In genomic region chr10:113518816-113519591, GRCh38 we compare ENCODE assay signal across 27 cellular contexts. TPM values are rescaled to one million over a fixed set of nuclear protein-coding genes. Genes with fewer than 3 reads are reported as not detected.
"Had no signal": no experiment of that assay in that cellular context is flagged by ENCODE, and none has a peak within 500 bp of the region (broad histone marks: within the 10 kb centered on the region; RNA-seq: fewer than 3 reads in every experiment).

No MANE protein-coding gene starts in this region.

- H3K27ac ChIP-seq: cardiac muscle cell, gastrocnemius medialis, left ventricle myocardium inferior, parathyroid adenoma had no signal

- H3K36me3 ChIP-seq: cardiac muscle cell, gastrocnemius medialis, left ventricle myocardium inferior, tibial artery had no signal

- ATAC-seq: activated T-cell treated with anti-CD3 and anti-CD28 coated beads, Interleukin-2, amount 50 U/mL, for 72 hours; gastrocnemius medialis; right cardiac atrium; WTC11 had no signal

- H3K4me1 ChIP-seq: parathyroid adenoma had no signal

- H3K9me3 Mint-ChIP-seq: activated naive CD4-positive, alpha-beta T cell treated with anti-CD3 and anti-CD28 coated beads, Interleukin-2, amount 10 ng/mL, durations not matched to agents 7 days and 5 days; activated T-cell treated with anti-CD3 and anti-CD28 coated beads, Interleukin-2, amount 50 U/mL, for 72 hours; nephron; stimulated activated effector memory CD8-positive, alpha-beta T cell treated with anti-CD3 and anti-CD28 coated beads, Interleukin-12 subunit alpha, Interleukin-12 subunit beta, amount 100 ng/mL, for 72 hours; T-helper 1 cell treated with Interleukin-12 subunit alpha and Interleukin-12 subunit beta and Interleukin-4 antibody, amounts not matched to agents 30 μg/mL and 1 μg/mL, for 36 hours had no signal

- H3K9ac ChIP-seq: parathyroid adenoma had no signal

- H3K27me3 ChIP-seq: cardiac muscle cell, gastrocnemius medialis, tibial artery had no signal

- H3K4me1 Mint-ChIP-seq: activated naive CD4-positive, alpha-beta T cell treated with anti-CD3 and anti-CD28 coated beads, Interleukin-2, amount 10 ng/mL, durations not matched to agents 7 days and 5 days; stimulated activated effector memory CD8-positive, alpha-beta T cell treated with anti-CD3 and anti-CD28 coated beads, Interleukin-12 subunit alpha, Interleukin-12 subunit beta, amount 100 ng/mL, for 72 hours; stimulated activated naive CD8-positive, alpha-beta T cell treated with anti-CD3 and anti-CD28 coated beads, Interleukin-15, amount 100 ng/mL, for 72 hours had no signal

- H3K4me3 ChIP-seq: cardiac muscle cell, gastrocnemius medialis, left ventricle myocardium inferior, skin epidermis, tibial artery had no signal

- H2AFZ ChIP-seq: parathyroid adenoma had no signal

- H3K79me2 ChIP-seq: parathyroid adenoma had no signal

- DNase-seq: activated effector memory CD4-positive, alpha-beta T cell treated with anti-CD3 and anti-CD28 coated beads, Interleukin-2, amount 50 U/mL, for 16 hours; activated naive CD4-positive, alpha-beta T cell treated with anti-CD3 and anti-CD28 coated beads, Interleukin-2, amount 10 ng/mL, durations not matched to agents 7 days and 5 days; activated T-cell treated with anti-CD3 and anti-CD28 coated beads, Interleukin-2, amount 50 U/mL, for 72 hours; amygdala; cortex of kidney; effector CD4-positive, alpha-beta T cell; erythroblast; gastrocnemius medialis; hippocampal formation; left ventricle myocardium inferior; stimulated activated CD4-positive, alpha-beta T cell treated with anti-CD3 and anti-CD28 coated beads, Interleukin-1b, Interleukin-23, amount 100 ng/mL, for 48 hours; stimulated activated naive CD8-positive, alpha-beta T cell treated with anti-CD3 and anti-CD28 coated beads, Interleukin-15, amount 100 ng/mL, for 72 hours; T1000; tibial artery had no signal

- H3K36me3 Mint-ChIP-seq: activated naive CD4-positive, alpha-beta T cell treated with anti-CD3 and anti-CD28 coated beads, Interleukin-2, amount 10 ng/mL, durations not matched to agents 7 days and 5 days; stimulated activated effector memory CD8-positive, alpha-beta T cell treated with anti-CD3 and anti-CD28 coated beads, Interleukin-12 subunit alpha, Interleukin-12 subunit beta, amount 100 ng/mL, for 72 hours; WTC11 had no signal

- H3K27ac Mint-ChIP-seq: activated naive CD4-positive, alpha-beta T cell treated with anti-CD3 and anti-CD28 coated beads, Interleukin-2, amount 10 ng/mL, durations not matched to agents 7 days and 5 days; activated T-cell treated with anti-CD3 and anti-CD28 coated beads, Interleukin-2, amount 50 U/mL, for 72 hours; stimulated activated effector memory CD8-positive, alpha-beta T cell treated with anti-CD3 and anti-CD28 coated beads, Interleukin-12 subunit alpha, Interleukin-12 subunit beta, amount 100 ng/mL, for 72 hours; stimulated activated naive CD8-positive, alpha-beta T cell treated with anti-CD3 and anti-CD28 coated beads, Interleukin-15, amount 100 ng/mL, for 72 hours; T-helper 1 cell treated with Interleukin-12 subunit alpha and Interleukin-12 subunit beta and Interleukin-4 antibody, amounts not matched to agents 30 μg/mL and 1 μg/mL, for 36 hours; WTC11 had no signal

- H3K9me3 ChIP-seq: gastrocnemius medialis, left ventricle myocardium inferior, tibial artery had no signal

- H3K4me3 Mint-ChIP-seq: activated naive CD4-positive, alpha-beta T cell treated with anti-CD3 and anti-CD28 coated beads, Interleukin-2, amount 10 ng/mL, durations not matched to agents 7 days and 5 days; activated T-cell treated with anti-CD3 and anti-CD28 coated beads, Interleukin-2, amount 50 U/mL, for 72 hours; nephron; stimulated activated effector memory CD8-positive, alpha-beta T cell treated with anti-CD3 and anti-CD28 coated beads, Interleukin-12 subunit alpha, Interleukin-12 subunit beta, amount 100 ng/mL, for 72 hours; stimulated activated naive CD8-positive, alpha-beta T cell treated with anti-CD3 and anti-CD28 coated beads, Interleukin-15, amount 100 ng/mL, for 72 hours; T-helper 1 cell treated with Interleukin-12 subunit alpha and Interleukin-12 subunit beta and Interleukin-4 antibody, amounts not matched to agents 30 μg/mL and 1 μg/mL, for 36 hours; WTC11 had no signal

- H3K27me3 Mint-ChIP-seq: activated naive CD4-positive, alpha-beta T cell treated with anti-CD3 and anti-CD28 coated beads, Interleukin-2, amount 10 ng/mL, durations not matched to agents 7 days and 5 days had no signal

RNA-seq across cellular contexts. Expression of gene HABP2, which starts 33.8 kb away (rescaled TPM):
- total RNA-seq: activated T-cell treated with anti-CD3 and anti-CD28 coated beads, Interleukin-2, amount 50 U/mL, for 72 hours; cardiac muscle cell; cerebellum; left ventricle myocardium inferior; mononuclear cell; myocyte; pulmonary artery endothelial cell; urinary bladder had no signal
